ENCODE assay signal across 10 cellular contexts in the genomic region with DNA sequence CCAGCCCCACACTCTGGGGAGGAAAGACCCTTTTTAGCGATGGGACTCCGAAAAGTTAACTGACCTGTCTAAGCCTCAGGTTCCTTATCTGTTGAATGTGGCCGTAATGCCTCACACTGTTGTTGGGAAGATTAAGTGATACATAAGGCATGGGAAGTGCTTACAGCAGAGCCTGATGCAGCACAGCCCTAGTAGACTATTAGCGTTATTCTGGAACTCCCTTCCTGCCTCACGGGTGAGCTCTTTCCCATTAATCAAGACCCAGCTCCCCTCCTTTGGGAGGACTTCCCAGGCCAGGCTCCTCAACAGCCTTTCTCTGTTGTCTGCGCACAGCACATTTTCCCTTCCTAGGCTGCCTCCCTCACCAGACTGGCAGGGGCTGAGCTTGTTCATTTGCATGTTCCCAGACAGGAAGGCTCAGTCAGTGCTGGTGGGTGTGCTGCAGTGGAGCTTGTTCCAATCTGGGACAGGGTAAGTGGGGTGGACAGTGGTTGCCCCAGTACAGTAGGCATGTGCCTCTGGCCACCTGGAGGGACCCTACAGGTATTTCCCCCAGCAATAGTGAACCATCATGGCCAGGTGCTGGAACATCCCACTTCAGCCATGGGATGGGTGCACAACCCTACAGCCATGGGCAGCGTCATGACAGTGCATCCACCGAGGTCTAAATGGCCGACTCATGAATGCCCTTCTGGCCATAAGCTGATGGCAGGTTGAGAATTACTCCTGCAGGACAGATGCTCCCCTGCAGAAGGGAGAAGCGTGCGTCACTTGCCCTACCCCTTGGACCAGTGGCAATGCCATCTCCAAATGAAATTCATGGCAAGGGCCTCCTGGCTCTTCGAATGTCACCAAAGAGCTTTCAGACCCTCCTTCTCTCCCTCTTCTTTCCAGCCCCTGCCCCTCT. TPM values are rescaled to one million over a fixed set of nuclear protein-coding genes. Genes with fewer than 3 reads are reported as not detected.
DNase-seq lines count a peak whose midpoint lies in the region; ATAC-seq, FAIRE-seq and TF ChIP-seq lines count a peak whose summit lies in the region.
"Had no signal": no experiment of that assay in that cellular context is flagged by ENCODE, and none has a peak within 500 bp of the region (broad histone marks: within the 10 kb centered on the region; RNA-seq: fewer than 3 reads in every experiment).

No MANE protein-coding gene starts in this region.

- POLR2A ChIA-PET in naive thymus-derived CD8-positive, alpha-beta T cell (lab: Charles Lee), result no interaction called here

- WGBS in sigmoid colon, 2 donors, result 83 to 92% methylated on average over 12 of the region's 12 CpGs

- H3K9me3 Mint-ChIP-seq in naive thymus-derived CD8-positive, alpha-beta T cell, result no peaks in the 10 kb centered on the region

- TF ChIP-seq EP300 in sigmoid colon (IDR thresholded peaks at IDR 0.05), result no peak

- no peak overlapping the region for H3K9ac ChIP-seq in colonic mucosa (ENCODE audit: low read depth in 2 of 2, low read length in 2 of 2)

- H3K27me3 Mint-ChIP-seq in naive thymus-derived CD8-positive, alpha-beta T cell, result no peaks in the 10 kb centered on the region

- no peaks in the 10 kb centered on the region for H3K36me3 Mint-ChIP-seq in naive thymus-derived CD8-positive, alpha-beta T cell

- H3K4me1 ChIP-seq in colonic mucosa (no peaks in the 10 kb centered on the region), sigmoid colon (peaks cover 0 to 9% (median 0%) of the 10 kb centered on the region in 4 donors)

- ATAC-seq in HG03342 (IDR thresholded peaks at IDR 0.05; ENCODE audit: unreplicated experiment) (peak; percentile 5), HG03108 (IDR thresholded peaks at IDR 0.05; ENCODE audit: unreplicated experiment) (no peak)
- ATAC-seq in naive thymus-derived CD8-positive, alpha-beta T cell, result no peak

- no peak for TF ChIP-seq CTCF in colonic mucosa (IDR thresholded peaks at IDR 0.05)
- TF ChIP-seq CTCF in sigmoid colon (IDR thresholded peaks at IDR 0.05), result no peak

- no peak for TF ChIP-seq POLR2A in sigmoid colon (IDR thresholded peaks at IDR 0.05)

- peak overlapping the region in 1 of 10 donors; percentile 57 for H3K4me3 Mint-ChIP-seq in naive thymus-derived CD8-positive, alpha-beta T cell

- H3K36me3 ChIP-seq in colonic mucosa (no peaks in the 10 kb centered on the region), sigmoid colon (no peaks in the 10 kb centered on the region)

- H3K9me3 ChIP-seq in colonic mucosa (no peaks in the 10 kb centered on the region), sigmoid colon (no peaks in the 10 kb centered on the region)

- H3K27ac Mint-ChIP-seq in naive thymus-derived CD8-positive, alpha-beta T cell, result peak overlapping the region in 4 of 10 donors; percentile 6 to 90 (median 72)

- no peaks in the 10 kb centered on the region for H3K27me3 ChIP-seq in colonic mucosa
- no peaks in the 10 kb centered on the region for H3K27me3 ChIP-seq in sigmoid colon

- H3K4me3 ChIP-seq in colonic mucosa (no peak overlapping the region), sigmoid colon (no peak overlapping the region)

- DNase-seq in GM19239 (ENCODE audit: insufficient read length, low spot score), result no peak
- no peak for DNase-seq in colonic mucosa
- peak; percentile 59 for DNase-seq in sigmoid colon
- no peak for DNase-seq in activated gamma-delta T cell (lab: John Stamatoyannopoulos, UW)
- no peak for DNase-seq in naive thymus-derived CD8-positive, alpha-beta T cell
- DNase-seq: erythroblast had no signal

- intact Hi-C loops in colonic mucosa (cut with DNase I), result no loop called here
- intact Hi-C loops in sigmoid colon (cut with DNase I), result no loop called here

- FAIRE-seq in GM19239 (lab: Jason Lieb, UNC), result peak; percentile 51

- H3K27ac ChIP-seq in colonic mucosa, result peak overlapping the region; percentile 8
- peak overlapping the region in 3 of 4 donors; percentile 2 to 32 (median 24) for H3K27ac ChIP-seq in sigmoid colon

- H3K4me1 Mint-ChIP-seq in naive thymus-derived CD8-positive, alpha-beta T cell, result peaks cover 8 to 55% (median 32%) of the 10 kb centered on the region in 4 donors

RNA-seq across cellular contexts. Expression of a gene that starts 5.8 kb away (rescaled TPM):
- 1 to 10 TPM; 3.7 to 4.2 TPM for total RNA-seq in colonic mucosa
- 10 to 100 TPM in 1 of 4 donors, 1 to 10 TPM in 3; 4.6 to 14.3 (median 7.7) TPM for total RNA-seq in sigmoid colon
- polyA plus RNA-seq in sigmoid colon, result 10 to 100 TPM in 1 of 3 donors, 1 to 10 TPM in 2; 2.1 to 10.4 (median 6.6) TPM
- total RNA-seq in naive thymus-derived CD8-positive, alpha-beta T cell, result 100 to 1,000 TPM; 118 to 124 TPM
- 10 to 100 TPM; 34.0 to 50.6 (median 41.8) TPM for polyA plus RNA-seq in naive thymus-derived CD8-positive, alpha-beta T cell
- total RNA-seq: M059J, SK-MEL-5 had no signal

RNA-seq across cellular contexts. Expression of a gene that starts 57.6 kb away (rescaled TPM):
- total RNA-seq in colonic mucosa (10 to 100 TPM; 34.0 to 42.6 TPM), sigmoid colon (10 to 100 TPM; 45.5 to 62.8 (median 53.7) TPM)
- polyA plus RNA-seq in sigmoid colon, result 10 to 100 TPM; 12.3 to 30.0 (median 16.2) TPM
- total RNA-seq in naive thymus-derived CD8-positive, alpha-beta T cell, result 10 to 100 TPM; 30.7 to 31.1 TPM
- polyA plus RNA-seq in naive thymus-derived CD8-positive, alpha-beta T cell, result 10 to 100 TPM; 40.3 to 46.5 (median 43.6) TPM

Comparison
In these comparisons a context has a peak if more than half of its experiments do, and no peak if none do; other contexts are left out.
1. RNA of a gene that starts 5.8 kb away (total RNA-seq): 118 to 124 TPM in naive thymus-derived CD8-positive, alpha-beta T cell; 4.6 to 14.3 TPM in sigmoid colon and 3.7 to 4.2 TPM in colonic mucosa; every median in the first group is over 4 times any median in the second.